Comparison of ENCODE assay signal across 8 cellular contexts in the genomic region with DNA sequence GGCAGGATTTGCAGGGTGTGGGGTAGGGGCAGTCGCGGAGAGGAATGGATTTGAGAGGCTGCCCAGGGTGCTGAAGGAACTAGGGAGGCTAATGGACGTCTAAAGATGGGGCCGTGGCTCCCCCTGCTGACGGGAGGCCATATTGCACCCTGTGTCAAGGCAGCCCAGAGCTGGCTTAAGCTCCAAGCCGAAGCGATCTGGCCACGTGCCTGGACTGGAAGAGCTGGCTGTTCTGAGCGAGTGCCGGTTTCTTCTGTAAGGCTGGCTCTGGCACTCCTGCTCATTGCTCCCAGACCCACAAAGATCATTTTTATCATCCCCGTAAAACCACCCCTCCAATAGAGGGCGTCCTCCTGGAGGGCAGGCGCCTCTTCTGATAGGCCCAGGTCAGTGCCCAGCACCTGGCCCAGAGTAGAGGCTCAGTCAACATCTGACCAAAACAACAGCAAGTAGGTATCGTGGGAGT. TPM values are rescaled to one million over a fixed set of nuclear protein-coding genes. Genes with fewer than 3 reads are reported as not detected.
DNase-seq lines count a peak whose midpoint lies in the region; ATAC-seq and TF ChIP-seq lines count a peak whose summit lies in the region.

No MANE protein-coding gene starts in this region.

- no peaks in the 10 kb centered on the region for H3K36me3 ChIP-seq in CD4-positive, CD25-positive, alpha-beta regulatory T cell (ENCODE audit: control insufficient read depth, insufficient read depth, low read length)
- no peaks in the 10 kb centered on the region for H3K36me3 ChIP-seq in brain microvascular endothelial cell (replicated peaks)

- peaks cover 0 to 8% (median 6%) of the 10 kb centered on the region in 4 donors for H3K4me1 Mint-ChIP-seq in CD4-positive, CD25-positive, alpha-beta regulatory T cell
- H3K4me1 Mint-ChIP-seq in immature natural killer cell, result peaks cover 3 to 7% of the 10 kb centered on the region in 2 donors

- H3K9me3 Mint-ChIP-seq in CD4-positive, CD25-positive, alpha-beta regulatory T cell, result peaks cover 0 to 1% (median 0%) of the 10 kb centered on the region in 7 donors
- H3K9me3 Mint-ChIP-seq in immature natural killer cell, result no peaks in the 10 kb centered on the region

- DNase-seq in CD4-positive, CD25-positive, alpha-beta regulatory T cell, result peak; percentile 58 to 72 (median 71)
- DNase-seq in NCI-H2029 (lab: John Stamatoyannopoulos, UW), result peak; percentile 72
- peak; percentile 69 for DNase-seq in brain microvascular endothelial cell
- DNase-seq in immature natural killer cell, result peak; percentile 54 to 64 (median 63)
- peak; percentile 44 to 81 for DNase-seq in stimulated activated CD4-positive, alpha-beta T cell treated with anti-CD3 and anti-CD28 coated beads, Interleukin-12 subunit alpha, Interleukin-12 subunit beta, amount 100 ng/mL, for 24 hours (ENCODE audit: low read depth in 2 of 2)

- peaks cover 12% of the 10 kb centered on the region for H3K27me3 Mint-ChIP-seq in CD4-positive, CD25-positive, alpha-beta regulatory T cell
- peaks cover 2 to 12% (median 5%) of the 10 kb centered on the region in 3 donors for H3K27me3 Mint-ChIP-seq in immature natural killer cell (ENCODE audit: low read depth in 3 of 3)

- no peak overlapping the region for H3K27ac ChIP-seq in CD4-positive, CD25-positive, alpha-beta regulatory T cell (ENCODE audit: insufficient read depth, low read length, poor library complexity, severe bottlenecking)
- 0 out of 2 replicates have a peak overlapping the region, but pooled peaks have one; percentile 13 for H3K27ac ChIP-seq in VCaP
- no peak overlapping the region for H3K27ac ChIP-seq in brain microvascular endothelial cell

- H3K36me3 Mint-ChIP-seq in CD4-positive, CD25-positive, alpha-beta regulatory T cell, result no peaks in the 10 kb centered on the region
- H3K36me3 Mint-ChIP-seq in immature natural killer cell, result no peaks in the 10 kb centered on the region

- no peaks in the 10 kb centered on the region for H3K4me1 ChIP-seq in CD4-positive, CD25-positive, alpha-beta regulatory T cell (ENCODE audit: control insufficient read depth, insufficient read depth, low read length, poor library complexity, severe bottlenecking)

- no peak overlapping the region for H3K4me3 ChIP-seq in CD4-positive, CD25-positive, alpha-beta regulatory T cell (ENCODE audit: low read depth, low read length)
- no peak overlapping the region for H3K4me3 ChIP-seq in brain microvascular endothelial cell (ENCODE audit: low read depth, low read length)

- in situ Hi-C loops in brain microvascular endothelial cell (cut with HindIII; ENCODE audit: low pct_ligation_motif_present, low sequenced_read_pairs), result no loop called here

- H3K27me3 ChIP-seq in CD4-positive, CD25-positive, alpha-beta regulatory T cell (ENCODE audit: control insufficient read depth, insufficient read depth, low read length), result no peaks in the 10 kb centered on the region
- H3K27me3 ChIP-seq in brain microvascular endothelial cell (replicated peaks), result peaks cover 1% of the 10 kb centered on the region

- ATAC-seq in CD4-positive, CD25-positive, alpha-beta regulatory T cell (ENCODE audit: low read depth in 2 of 2), result peak; percentile 87 to 91
- ATAC-seq in GM21825 (IDR thresholded peaks at IDR 0.05; ENCODE audit: unreplicated experiment) (peak; percentile 52), GM21381 (IDR thresholded peaks at IDR 0.05; ENCODE audit: unreplicated experiment) (no peak)

- H3K9me3 ChIP-seq in CD4-positive, CD25-positive, alpha-beta regulatory T cell (ENCODE audit: control insufficient read depth in 2 of 2, low read length in 2 of 2), result no peaks in the 10 kb centered on the region

- peak overlapping the region in 3 of 4 donors; percentile 48 to 91 (median 65) for H3K4me3 Mint-ChIP-seq in CD4-positive, CD25-positive, alpha-beta regulatory T cell
- peak overlapping the region in 4 of 5 donors; percentile 12 to 73 (median 66) for H3K4me3 Mint-ChIP-seq in immature natural killer cell

- TF ChIP-seq CTCF in VCaP (conservative IDR thresholded peaks at IDR 0.05), result peak; percentile 79
- TF ChIP-seq CTCF in brain microvascular endothelial cell (IDR thresholded peaks at IDR 0.05; ENCODE audit: low read depth, low read length, missing control alignments), result peak; percentile 84

- H3K27ac Mint-ChIP-seq in CD4-positive, CD25-positive, alpha-beta regulatory T cell, result peak overlapping the region in 1 of 3 donors; percentile 5
- peak overlapping the region in 1 of 6 donors; percentile 13 for H3K27ac Mint-ChIP-seq in immature natural killer cell

RNA-seq across cellular contexts. Expression of a gene that starts 5.6 kb away (rescaled TPM):
- 0.54 TPM for total RNA-seq in CD4-positive, CD25-positive, alpha-beta regulatory T cell
- not detected for polyA plus RNA-seq in CD4-positive, CD25-positive, alpha-beta regulatory T cell
- not detected for polyA plus RNA-seq in immature natural killer cell

RNA-seq across cellular contexts. Expression of a gene that starts 19.8 kb away (rescaled TPM):
- 3.4 TPM for total RNA-seq in CD4-positive, CD25-positive, alpha-beta regulatory T cell
- polyA plus RNA-seq in CD4-positive, CD25-positive, alpha-beta regulatory T cell, result under 1 TPM; 0.08 to 0.72 (median 0.18) TPM
- polyA plus RNA-seq in immature natural killer cell, result under 1 TPM in 2 of 3 donors, not detected in 1; 0.07 to 0.09 TPM

RNA-seq across cellular contexts. Expression of a gene that starts 21.0 kb away (rescaled TPM):
- total RNA-seq in CD4-positive, CD25-positive, alpha-beta regulatory T cell, result not detected
- not detected for polyA plus RNA-seq in CD4-positive, CD25-positive, alpha-beta regulatory T cell
- polyA plus RNA-seq in immature natural killer cell, result not detected

RNA-seq across cellular contexts. Expression of a gene that starts 56.2 kb away (rescaled TPM):
- total RNA-seq in CD4-positive, CD25-positive, alpha-beta regulatory T cell, result 99.9 TPM
- polyA plus RNA-seq in CD4-positive, CD25-positive, alpha-beta regulatory T cell, result 100 to 1,000 TPM; 261 to 318 (median 276) TPM
- polyA plus RNA-seq in immature natural killer cell, result 100 to 1,000 TPM; 367 to 491 (median 373) TPM

RNA-seq across cellular contexts. Expression of a gene that starts 56.7 kb away (rescaled TPM):
- total RNA-seq in CD4-positive, CD25-positive, alpha-beta regulatory T cell, result 7.5 TPM
- polyA plus RNA-seq in CD4-positive, CD25-positive, alpha-beta regulatory T cell, result 1 to 10 TPM; 1.1 to 3.4 (median 1.5) TPM
- 1 to 10 TPM; 1.7 to 3.2 (median 2.0) TPM for polyA plus RNA-seq in immature natural killer cell
